Comparison of ENCODE assay signal across 8 cellular contexts in the genomic region with DNA sequence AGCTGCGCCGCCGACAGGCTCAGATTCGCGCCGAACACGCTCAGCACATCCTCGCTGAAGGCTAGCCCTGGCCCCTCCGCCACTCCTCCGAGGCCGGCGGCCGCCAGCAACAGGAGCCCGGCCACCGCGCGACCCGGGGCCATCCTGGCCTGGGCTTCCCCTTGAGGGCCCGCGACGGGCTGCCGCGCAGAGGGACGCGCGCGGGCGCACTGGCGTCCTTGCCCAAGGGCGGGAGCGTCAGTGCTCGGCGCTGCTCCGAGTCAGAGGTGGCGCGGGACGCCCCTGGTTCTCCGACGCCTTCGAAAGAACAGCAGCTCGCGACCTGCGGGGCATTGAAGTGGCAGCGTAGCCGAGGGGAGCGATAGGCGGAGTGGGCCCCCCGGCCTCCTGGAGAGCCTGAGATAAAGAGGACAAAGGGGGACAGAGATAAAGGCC. TPM values are rescaled to one million over a fixed set of nuclear protein-coding genes. Genes with fewer than 3 reads are reported as not detected.
DNase-seq lines count a peak whose midpoint lies in the region; ATAC-seq and TF ChIP-seq lines count a peak whose summit lies in the region.

No MANE protein-coding gene starts in this region.

- H3K9me3 ChIP-seq in OCI-LY1 (ENCODE audit: low read length) (no peaks in the 10 kb centered on the region), neutrophil (no peaks in the 10 kb centered on the region), testis (no peaks in the 10 kb centered on the region)

- peaks cover 20% of the 10 kb centered on the region for H3K4me1 Mint-ChIP-seq in activated T-helper 17 cell treated with anti-CD3 and anti-CD28 coated beads, Interleukin-2, amount 50 U/mL, for 72 hours

- H3K36me3 ChIP-seq in OCI-LY1 (ENCODE audit: insufficient read depth, low read length) (peaks cover 11% of the 10 kb centered on the region; the same call in 1 of the 2 replicates), neutrophil (no peaks in the 10 kb centered on the region), testis (ENCODE audit: low read depth, missing control alignments) (no peaks in the 10 kb centered on the region)

- peak overlapping the region; percentile 92 for H3K9ac ChIP-seq in OCI-LY1 (ENCODE audit: low read length)

- H3K27me3 ChIP-seq in OCI-LY1 (ENCODE audit: insufficient read depth, low read length) = no peaks in the 10 kb centered on the region
- no peaks in the 10 kb centered on the region for H3K27me3 ChIP-seq in neutrophil
- no peaks in the 10 kb centered on the region for H3K27me3 ChIP-seq in testis

- H3K27me3 Mint-ChIP-seq in activated T-helper 17 cell treated with anti-CD3 and anti-CD28 coated beads, Interleukin-2, amount 50 U/mL, for 72 hours = no peaks in the 10 kb centered on the region

- DNase-seq in AG09319 (ENCODE audit: extremely low read depth, low read depth) (peak; percentile 5), foreskin fibroblast (peak; percentile 35 to 73), testis (peak; percentile 72)

- no peaks in the 10 kb centered on the region for H3F3A ChIP-seq in OCI-LY1 (ENCODE audit: insufficient read depth, low read length)

- H3K27ac Mint-ChIP-seq in activated T-helper 17 cell treated with anti-CD3 and anti-CD28 coated beads, Interleukin-2, amount 50 U/mL, for 72 hours = peak overlapping the region; percentile 95

- TF ChIP-seq POLR2A in testis (IDR thresholded peaks at IDR 0.05) = no peak

- peak overlapping the region; percentile 87 for H3K4me2 ChIP-seq in OCI-LY1 (ENCODE audit: low read length)

- 0% methylated on average over 11 to 28 of the region's 48 CpGs for WGBS in testis, 2 donors

- peaks cover 45% of the 10 kb centered on the region for H3K79me2 ChIP-seq in OCI-LY1 (ENCODE audit: insufficient read depth, low read length)

- no peaks in the 10 kb centered on the region for H3K9me2 ChIP-seq in OCI-LY1 (ENCODE audit: low read depth, low read length)

- H3K4me1 ChIP-seq in OCI-LY1 (ENCODE audit: insufficient read depth, low read length, severe bottlenecking) = peaks cover 43% of the 10 kb centered on the region
- peaks cover 22 to 24% of the 10 kb centered on the region in 2 experiments for H3K4me1 ChIP-seq in neutrophil (ENCODE audit: control insufficient read depth in 1 of 2, insufficient read depth in 1 of 2, low read depth in 1 of 2, low read length in 1 of 2)
- peaks cover 7% of the 10 kb centered on the region for H3K4me1 ChIP-seq in testis

- no peak for TF ChIP-seq CTCF in AG09319 (IDR thresholded peaks at IDR 0.05; ENCODE audit: low read depth, low read length)
- TF ChIP-seq CTCF in OCI-LY1 (IDR thresholded peaks at IDR 0.05; ENCODE audit: low read length) = no peak
- no peak for TF ChIP-seq CTCF in foreskin fibroblast (IDR thresholded peaks at IDR 0.05; ENCODE audit: low read depth, low read length)
- no peak for TF ChIP-seq CTCF in neutrophil (IDR thresholded peaks at IDR 0.05)
- TF ChIP-seq CTCF in testis (IDR thresholded peaks at IDR 0.05) = no peak

- H3K4me3 Mint-ChIP-seq in activated T-helper 17 cell treated with anti-CD3 and anti-CD28 coated beads, Interleukin-2, amount 50 U/mL, for 72 hours = peak overlapping the region; percentile 84

- peaks cover 40% of the 10 kb centered on the region for H3K36me3 Mint-ChIP-seq in activated T-helper 17 cell treated with anti-CD3 and anti-CD28 coated beads, Interleukin-2, amount 50 U/mL, for 72 hours (ENCODE audit: low read depth)

- no peaks in the 10 kb centered on the region for H3K9me3 Mint-ChIP-seq in activated T-helper 17 cell treated with anti-CD3 and anti-CD28 coated beads, Interleukin-2, amount 50 U/mL, for 72 hours

- H2AFZ ChIP-seq in OCI-LY1 (ENCODE audit: low read length) = no peak overlapping the region

- H3K27ac ChIP-seq in OCI-LY1 (ENCODE audit: low read depth, low read length, poor library complexity, severe bottlenecking) (peak overlapping the region; percentile 93), neutrophil (peak overlapping the region; percentile 43), testis (peak overlapping the region; percentile 4 to 71)

- ATAC-seq in GM18868 (IDR thresholded peaks at IDR 0.05; ENCODE audit: unreplicated experiment) = peak; percentile 42
- ATAC-seq in HG03095 (IDR thresholded peaks at IDR 0.05; ENCODE audit: unreplicated experiment) = peak; percentile 38
- peak; percentile 67 for ATAC-seq in activated T-helper 17 cell treated with anti-CD3 and anti-CD28 coated beads, Interleukin-2, amount 50 U/mL, for 72 hours (replicated peaks)

- no peaks in the 10 kb centered on the region for H4K20me1 ChIP-seq in OCI-LY1 (ENCODE audit: insufficient read depth, low read length)

- peak overlapping the region; percentile 92 for H3K4me3 ChIP-seq in OCI-LY1 (ENCODE audit: low read depth, low read length, poor library complexity, severe bottlenecking)
- peak overlapping the region; percentile 68 to 70 for H3K4me3 ChIP-seq in foreskin fibroblast (ENCODE audit: low read depth in 1 of 2, low read length in 2 of 2)
- peak overlapping the region; percentile 67 to 68 for H3K4me3 ChIP-seq in neutrophil (ENCODE audit: low read depth in 1 of 2, low read length in 1 of 2)
- peak overlapping the region; percentile 65 to 68 for H3K4me3 ChIP-seq in testis

- intact Hi-C loops in testis (cut with DNase I; ENCODE audit: low total_unique reads) = no loop called here

RNA-seq across cellular contexts. Expression of gene SLC39A8, which starts 0.7 kb away (rescaled TPM):
- total RNA-seq in activated T-helper 17 cell treated with anti-CD3 and anti-CD28 coated beads, Interleukin-2, amount 50 U/mL, for 72 hours = 10 to 100 TPM; 56.4 to 86.3 TPM
- total RNA-seq in testis = 1 to 10 TPM; 4.5 to 5.8 TPM
- polyA plus RNA-seq in testis (ENCODE audit: insufficient read depth, low read depth, low replicate concordance) = 5.3 TPM

Comparison
In these comparisons a context has a peak if more than half of its experiments do, and no peak if none do; other contexts are left out.
1. Peak in every context shown above with its lines: DNase-seq, ATAC-seq, H3K4me3 ChIP-seq and H3K27ac ChIP-seq.
2. DNase-seq: peak in every context shown above with its lines; median percentile 72 in testis; 54 in foreskin fibroblast; 5 in AG09319.
3. H3K27ac ChIP-seq: peak in every context shown above with its lines; median percentile 93 in OCI-LY1; 43 in neutrophil; 38 in testis.
4. RNA of gene SLC39A8, which starts 0.7 kb away (total RNA-seq): 56.4 to 86.3 TPM in activated T-helper 17 cell treated with anti-CD3 and anti-CD28 coated beads, Interleukin-2, amount 50 U/mL, for 72 hours; 4.5 to 5.8 TPM in testis; every median in the first group is over 4 times any median in the second.